13 cellular contexts compared by ENCODE assay signal in genomic region chr16:90048737-90049330, GRCh38. TPM values are rescaled to one million over a fixed set of nuclear protein-coding genes. Genes with fewer than 3 reads are reported as not detected.
"Had no signal": no experiment of that assay in that cellular context is flagged by ENCODE, and none has a peak within 500 bp of the region (broad histone marks: within the 10 kb centered on the region; RNA-seq: fewer than 3 reads in every experiment).

No MANE protein-coding gene starts in this region.

- H3K27me3 ChIP-seq: dorsolateral prefrontal cortex, thyroid gland had no signal

- H3K27ac Mint-ChIP-seq: activated naive CD4-positive, alpha-beta T cell treated with anti-CD3 and anti-CD28 coated beads for 36 hours had no signal

- H3K4me3 Mint-ChIP-seq: activated CD8-positive, alpha-beta T cell treated with anti-CD3 and anti-CD28 coated beads, Interleukin-2, amount 10 ng/mL, durations not matched to agents 7 days and 5 days; activated naive CD4-positive, alpha-beta T cell treated with anti-CD3 and anti-CD28 coated beads for 36 hours had no signal

- H3K4me3 ChIP-seq: mucosa of descending colon, skin epidermis, thyroid gland had no signal

- H3K9me3 ChIP-seq: mucosa of descending colon, thyroid gland had no signal

- H3K36me3 ChIP-seq: esophagus muscularis mucosa, thyroid gland had no signal

- DNase-seq: activated CD8-positive, alpha-beta T cell treated with anti-CD3 and anti-CD28 coated beads, Interleukin-2, amount 10 ng/mL, durations not matched to agents 7 days and 5 days; activated naive CD4-positive, alpha-beta T cell treated with anti-CD3 and anti-CD28 coated beads for 36 hours; dorsolateral prefrontal cortex; left cardiac atrium; mucosa of descending colon; stimulated activated CD4-positive, alpha-beta T cell treated with anti-CD3 and anti-CD28 coated beads, Interleukin-4, amount 100 ng/mL, for 4 hours; stomach; T1000 had no signal

- ATAC-seq: left cardiac atrium, mucosa of descending colon had no signal

- H3K27ac ChIP-seq: skin epidermis, thyroid gland had no signal

RNA-seq across cellular contexts. Expression of gene PRDM7, which starts 28.3 kb away (rescaled TPM):
- total RNA-seq: activated CD8-positive, alpha-beta T cell treated with anti-CD3 and anti-CD28 coated beads, Interleukin-2, amount 10 ng/mL, durations not matched to agents 7 days and 5 days; activated naive CD4-positive, alpha-beta T cell treated with anti-CD3 and anti-CD28 coated beads for 36 hours; dorsolateral prefrontal cortex; esophagus muscularis mucosa; fibroblast of villous mesenchyme; left cardiac atrium; lung microvascular endothelial cell; mucosa of descending colon; stomach; thyroid gland had no signal
- polyA plus RNA-seq: stomach had no signal
